ENCODE assay signal across 1 cellular context in the genomic region with DNA sequence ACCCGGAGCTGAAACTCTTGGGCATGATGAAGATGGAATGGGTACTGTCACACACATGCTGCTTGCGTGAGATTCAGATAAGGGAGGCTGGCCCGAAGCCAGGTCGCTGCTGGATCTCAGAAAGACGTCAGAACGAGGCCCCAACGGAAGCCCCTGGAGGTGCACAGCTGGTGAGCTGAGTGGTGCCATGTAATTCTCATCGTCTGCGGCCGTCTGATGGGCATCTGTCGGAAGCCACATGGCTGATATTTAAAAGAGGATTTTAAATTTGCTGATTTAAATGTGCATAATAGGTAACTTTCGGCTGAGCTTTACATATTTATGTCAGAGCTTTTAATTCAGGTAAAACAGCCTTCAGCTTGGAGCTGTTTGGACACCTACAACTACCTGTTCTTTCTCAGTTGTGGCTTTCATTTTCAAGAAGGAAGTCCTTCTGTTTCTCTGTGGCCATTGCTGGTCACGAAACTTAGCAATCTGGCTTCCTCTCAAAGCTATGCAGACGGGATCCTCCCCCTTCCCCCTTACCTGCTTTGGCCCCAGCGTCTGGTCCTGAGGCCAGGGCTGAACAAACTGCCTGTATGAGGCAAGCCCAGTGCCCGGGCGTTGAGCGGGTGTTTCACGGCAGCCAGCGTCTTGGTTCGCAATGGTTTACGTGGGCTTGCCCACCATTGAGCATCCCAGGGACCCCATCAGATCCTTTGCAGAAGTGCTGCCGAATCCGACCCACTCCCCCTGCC.
TF ChIP-seq lines count a peak whose summit lies in the region.

No MANE protein-coding gene starts in this region.

TF ChIP-seq in WTC11, 78 proteins besides CTCF, POLR2A, EP300 and RAD21 (continued from another document):
- TF ChIP-seq, protein P1, sequence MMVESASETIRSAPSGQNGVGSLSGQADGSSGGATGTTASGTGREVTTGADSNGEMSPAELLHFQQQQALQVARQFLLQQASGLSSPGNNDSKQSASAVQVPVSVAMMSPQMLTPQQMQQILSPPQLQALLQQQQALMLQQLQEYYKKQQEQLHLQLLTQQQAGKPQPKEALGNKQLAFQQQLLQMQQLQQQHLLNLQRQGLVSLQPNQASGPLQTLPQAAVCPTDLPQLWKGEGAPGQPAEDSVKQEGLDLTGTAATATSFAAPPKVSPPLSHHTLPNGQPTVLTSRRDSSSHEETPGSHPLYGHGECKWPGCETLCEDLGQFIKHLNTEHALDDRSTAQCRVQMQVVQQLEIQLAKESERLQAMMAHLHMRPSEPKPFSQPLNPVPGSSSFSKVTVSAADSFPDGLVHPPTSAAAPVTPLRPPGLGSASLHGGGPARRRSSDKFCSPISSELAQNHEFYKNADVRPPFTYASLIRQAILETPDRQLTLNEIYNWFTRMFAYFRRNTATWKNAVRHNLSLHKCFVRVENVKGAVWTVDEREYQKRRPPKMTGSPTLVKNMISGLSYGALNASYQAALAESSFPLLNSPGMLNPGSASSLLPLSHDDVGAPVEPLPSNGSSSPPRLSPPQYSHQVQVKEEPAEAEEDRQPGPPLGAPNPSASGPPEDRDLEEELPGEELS (CRISPR knock-in tag; IDR thresholded peaks at IDR 0.05), result no peak
- TF ChIP-seq ESRRA (CRISPR knock-in tag; IDR thresholded peaks at IDR 0.05; ENCODE audit: borderline replicate concordance) (no peak), HMGA2 (CRISPR knock-in tag; IDR thresholded peaks at IDR 0.05) (no peak), NFATC4 (CRISPR knock-in tag; IDR thresholded peaks at IDR 0.05) (no peak), MYBL2 (CRISPR knock-in tag; IDR thresholded peaks at IDR 0.05) (no peak), ZNF121 (CRISPR knock-in tag; IDR thresholded peaks at IDR 0.05) (no peak), ATF1 (CRISPR knock-in tag; IDR thresholded peaks at IDR 0.05) (no peak), ZNF138 (CRISPR knock-in tag; conservative IDR thresholded peaks at IDR 0.05) (no peak), CREB1 (CRISPR knock-in tag; IDR thresholded peaks at IDR 0.05) (no peak)
- TF ChIP-seq, protein P2, sequence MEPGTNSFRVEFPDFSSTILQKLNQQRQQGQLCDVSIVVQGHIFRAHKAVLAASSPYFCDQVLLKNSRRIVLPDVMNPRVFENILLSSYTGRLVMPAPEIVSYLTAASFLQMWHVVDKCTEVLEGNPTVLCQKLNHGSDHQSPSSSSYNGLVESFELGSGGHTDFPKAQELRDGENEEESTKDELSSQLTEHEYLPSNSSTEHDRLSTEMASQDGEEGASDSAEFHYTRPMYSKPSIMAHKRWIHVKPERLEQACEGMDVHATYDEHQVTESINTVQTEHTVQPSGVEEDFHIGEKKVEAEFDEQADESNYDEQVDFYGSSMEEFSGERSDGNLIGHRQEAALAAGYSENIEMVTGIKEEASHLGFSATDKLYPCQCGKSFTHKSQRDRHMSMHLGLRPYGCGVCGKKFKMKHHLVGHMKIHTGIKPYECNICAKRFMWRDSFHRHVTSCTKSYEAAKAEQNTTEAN (CRISPR knock-in tag; IDR thresholded peaks at IDR 0.05), result no peak
- TF ChIP-seq, protein P3, sequence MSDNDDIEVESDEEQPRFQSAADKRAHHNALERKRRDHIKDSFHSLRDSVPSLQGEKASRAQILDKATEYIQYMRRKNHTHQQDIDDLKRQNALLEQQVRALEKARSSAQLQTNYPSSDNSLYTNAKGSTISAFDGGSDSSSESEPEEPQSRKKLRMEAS (CRISPR knock-in tag; IDR thresholded peaks at IDR 0.05), result no peak
